1 cellular context compared by ENCODE assay signal in genomic region chr1:62111084-62111483, GRCh38.
TF ChIP-seq lines count a peak whose summit lies in the region.

No MANE protein-coding gene starts in this region.

TF ChIP-seq in HEK293T, 16 proteins besides CTCF, POLR2A, EP300 and RAD21 (continued from another document):
- TF ChIP-seq PKNOX1 (IDR thresholded peaks at IDR 0.05), result peak; percentile 31; the same call in 1 of the 2 replicates
- no peak for TF ChIP-seq SP1 (IDR thresholded peaks at IDR 0.05)
- TF ChIP-seq ELF4 (IDR thresholded peaks at IDR 0.05), result no peak
- TF ChIP-seq LEF1 (IDR thresholded peaks at IDR 0.05; ENCODE audit: borderline replicate concordance), result no peak
